8 cellular contexts compared by ENCODE assay signal in the genomic region with DNA sequence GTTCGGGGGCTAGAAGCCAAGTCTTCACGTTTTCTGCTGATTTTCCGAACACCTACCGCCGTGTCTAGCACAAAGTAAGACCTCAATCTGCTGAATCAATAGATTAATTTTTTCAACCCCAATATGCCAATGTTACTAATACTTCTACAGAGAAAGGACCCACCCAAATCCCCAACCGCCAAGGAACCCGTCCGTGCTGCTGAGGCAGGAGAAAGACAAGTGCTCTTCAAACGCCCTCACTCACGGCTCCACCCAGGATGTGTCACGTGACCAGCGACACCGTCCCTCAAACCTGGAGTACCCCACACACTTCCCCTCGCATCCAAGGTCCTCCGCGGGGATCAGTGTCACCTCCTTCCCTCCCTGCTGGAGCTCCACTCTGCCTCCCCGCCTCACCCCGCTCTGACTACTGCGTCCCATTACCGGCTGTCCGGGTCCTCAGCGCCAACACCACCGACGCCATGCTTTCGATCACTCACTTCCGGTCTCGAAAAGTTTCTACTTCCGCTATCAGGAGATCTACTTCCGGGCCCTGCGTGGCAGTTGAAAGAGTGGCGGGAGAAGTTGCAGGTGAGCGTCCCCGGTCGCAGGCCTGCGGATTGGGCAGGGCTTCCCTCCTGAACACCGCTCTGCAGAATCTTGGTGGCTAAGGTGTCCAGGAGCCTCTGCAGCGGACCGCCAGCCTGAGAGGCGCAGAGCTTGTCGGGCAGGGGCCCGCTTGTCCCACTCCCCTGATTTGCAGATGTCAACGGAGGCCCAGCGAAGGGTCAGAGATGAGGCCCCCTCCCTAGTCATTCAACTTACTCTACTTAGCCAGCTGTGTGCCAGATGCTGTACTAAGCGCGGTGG. TPM values are rescaled to one million over a fixed set of nuclear protein-coding genes. Genes with fewer than 3 reads are reported as not detected.
A peak's percentile ranks its signal among the peaks of the same experiment; 100 is the strongest.
DNase-seq lines count a peak whose midpoint lies in the region; ATAC-seq and TF ChIP-seq lines count a peak whose summit lies in the region.

Gene EME1, plus strand, starts transcription at position 522 of the 849 bp plus-strand sequence. CDS start 1,980 bp downstream, outside the sequence.
Gene MRPL27, minus strand, starts transcription at position 477 of the 849 bp plus-strand sequence. Its CDS starts 14 bp downstream, at position 463.

- peak within 1 kb of the TSS; percentile 59 for H2AFZ ChIP-seq in SU-DHL-6 (ENCODE audit: low read depth, low read length, severe bottlenecking)

- no peaks in the 10 kb centered on the region for H3K9me3 Mint-ChIP-seq in activated naive CD8-positive, alpha-beta T cell treated with anti-CD3 and anti-CD28 coated beads, Interleukin-2, amount 10 ng/mL, durations not matched to agents 7 days and 5 days
- H3K9me3 Mint-ChIP-seq in type B pancreatic cell = no peaks in the 10 kb centered on the region

- CTCF ChIA-PET in GM10248 (lab: Yijun Ruan, JAX) = interaction anchor here (0.9 to 8.1 kb wide), 6 partner anchors 12 to 211 kb away, joined by 3 to 66 read pairs (median 4); partner anchors contain the start of gene LRRC59

- no peaks in the 10 kb centered on the region for H3K9me2 ChIP-seq in SU-DHL-6 (replicated peaks; ENCODE audit: insufficient read depth, low read length)

- ATAC-seq in HG02610 (IDR thresholded peaks at IDR 0.05; ENCODE audit: unreplicated experiment) = peak; percentile 86
- peak; percentile 88 for ATAC-seq in activated naive CD8-positive, alpha-beta T cell treated with anti-CD3 and anti-CD28 coated beads, Interleukin-2, amount 10 ng/mL, durations not matched to agents 7 days and 5 days (ENCODE audit: low read depth)

- intact Hi-C loops in cardiac septum (cut with DNase I) = no loop called here

- H3K4me1 Mint-ChIP-seq in activated naive CD8-positive, alpha-beta T cell treated with anti-CD3 and anti-CD28 coated beads, Interleukin-2, amount 10 ng/mL, durations not matched to agents 7 days and 5 days = peaks cover 21% of the 10 kb centered on the region
- H3K4me1 Mint-ChIP-seq in type B pancreatic cell (ENCODE audit: unreplicated experiment) = peaks cover 29% of the 10 kb centered on the region

- peak within 1 kb of the TSS; percentile 76 for H3K27ac ChIP-seq in SU-DHL-6 (ENCODE audit: low read depth, low read length)

- peaks cover 35% of the 10 kb centered on the region for H3K79me2 ChIP-seq in SU-DHL-6 (ENCODE audit: insufficient read depth, low read length)

- no peak for TF ChIP-seq CTCF in GM10248 (IDR thresholded peaks at IDR 0.05; ENCODE audit: control extremely low read depth, extremely low read depth, low read depth, missing control alignments)
- TF ChIP-seq CTCF in SU-DHL-6 (IDR thresholded peaks at IDR 0.05; ENCODE audit: insufficient read depth, low read length, poor library complexity, severe bottlenecking) = no peak
- TF ChIP-seq CTCF in type B pancreatic cell (conservative IDR thresholded peaks at IDR 0.05) = no peak

- H4K20me1 ChIP-seq in SU-DHL-6 (ENCODE audit: low read depth, low read length) = no peaks in the 10 kb centered on the region

- H3K27ac Mint-ChIP-seq in activated naive CD8-positive, alpha-beta T cell treated with anti-CD3 and anti-CD28 coated beads, Interleukin-2, amount 10 ng/mL, durations not matched to agents 7 days and 5 days = peak within 1 kb of the TSS; percentile 100
- H3K27ac Mint-ChIP-seq in type B pancreatic cell = peak within 1 kb of the TSS; percentile 99

- POLR2A ChIA-PET in GM10248 (lab: Yijun Ruan, JAX) = no interaction called here
- POLR2A ChIA-PET in activated naive CD8-positive, alpha-beta T cell treated with anti-CD3 and anti-CD28 coated beads, Interleukin-2, amount 10 ng/mL, durations not matched to agents 7 days and 5 days (lab: Charles Lee) = interaction anchor here (0.6 to 4.7 kb wide), 7 partner anchors 8 to 53 kb away, joined by 4 to 39 read pairs (median 8); partner anchors contain the start of genes ACSF2, LRRC59 and XYLT2

- H3K4me3 ChIP-seq in SU-DHL-6 (ENCODE audit: insufficient read depth, low read length, poor library complexity, severe bottlenecking) = peak within 1 kb of the TSS; percentile 64

- H3K36me3 Mint-ChIP-seq in activated naive CD8-positive, alpha-beta T cell treated with anti-CD3 and anti-CD28 coated beads, Interleukin-2, amount 10 ng/mL, durations not matched to agents 7 days and 5 days = peaks cover 12% of the 10 kb centered on the region
- peaks cover 11% of the 10 kb centered on the region for H3K36me3 Mint-ChIP-seq in type B pancreatic cell

- peaks cover 13% of the 10 kb centered on the region; the same call in 1 of the 2 replicates for H3F3A ChIP-seq in SU-DHL-6 (ENCODE audit: insufficient read depth)

- H3K4me3 Mint-ChIP-seq in activated naive CD8-positive, alpha-beta T cell treated with anti-CD3 and anti-CD28 coated beads, Interleukin-2, amount 10 ng/mL, durations not matched to agents 7 days and 5 days = peak within 1 kb of the TSS; percentile 98
- H3K4me3 Mint-ChIP-seq in type B pancreatic cell = peak within 1 kb of the TSS; percentile 100

- H3K27me3 Mint-ChIP-seq in activated naive CD8-positive, alpha-beta T cell treated with anti-CD3 and anti-CD28 coated beads, Interleukin-2, amount 10 ng/mL, durations not matched to agents 7 days and 5 days = no peaks in the 10 kb centered on the region
- no peaks in the 10 kb centered on the region for H3K27me3 Mint-ChIP-seq in type B pancreatic cell

- no peaks in the 10 kb centered on the region for H3K9me3 ChIP-seq in SU-DHL-6 (ENCODE audit: insufficient read depth, low read length)

- H3K9ac ChIP-seq in SU-DHL-6 (ENCODE audit: low read length) = peak within 1 kb of the TSS; percentile 78

- H3K4me2 ChIP-seq in SU-DHL-6 (ENCODE audit: low read depth, low read length, poor library complexity, severe bottlenecking) = peak within 1 kb of the TSS; percentile 76

- peak; percentile 92 for DNase-seq in GM10248 (ENCODE audit: extremely low spot score)
- peak; percentile 87 for DNase-seq in NCI-H1105 treated with DMSO at 0.1 percent for 48 hours (lab: John Stamatoyannopoulos, UW)
- DNase-seq in activated naive CD8-positive, alpha-beta T cell treated with anti-CD3 and anti-CD28 coated beads, Interleukin-2, amount 10 ng/mL, durations not matched to agents 7 days and 5 days = peak; percentile 88
- DNase-seq in cardiac septum (ENCODE audit: low spot score) = peak; percentile 93
- DNase-seq in pons (ENCODE audit: low spot score) = peak; percentile 90
- DNase-seq in type B pancreatic cell (ENCODE audit: extremely low spot score, unreplicated experiment) = peak; percentile 85

- H3K36me3 ChIP-seq in SU-DHL-6 (ENCODE audit: low read length) = peaks cover 16% of the 10 kb centered on the region

- no peaks in the 10 kb centered on the region for H3K27me3 ChIP-seq in SU-DHL-6 (ENCODE audit: low read length)

RNA-seq across cellular contexts. Expression of gene EME1, which starts in this region (rescaled TPM):
- total RNA-seq in activated naive CD8-positive, alpha-beta T cell treated with anti-CD3 and anti-CD28 coated beads, Interleukin-2, amount 10 ng/mL, durations not matched to agents 7 days and 5 days = 10 to 100 TPM; 27.3 to 28.8 TPM
- total RNA-seq in cardiac septum = 0.35 TPM
- 6.2 and 18.7 TPM in 2 replicates for total RNA-seq in type B pancreatic cell (ENCODE audit: low replicate concordance)

RNA-seq across cellular contexts. Expression of gene MRPL27, which starts in this region (rescaled TPM):
- 10 to 100 TPM; 49.6 to 51.0 TPM for total RNA-seq in activated naive CD8-positive, alpha-beta T cell treated with anti-CD3 and anti-CD28 coated beads, Interleukin-2, amount 10 ng/mL, durations not matched to agents 7 days and 5 days
- total RNA-seq in cardiac septum (61.4 TPM), type B pancreatic cell (ENCODE audit: low replicate concordance) (66.6 and 76.9 TPM in 2 replicates)

Comparison
In these comparisons a context has a peak if more than half of its experiments do, and no peak if none do; other contexts are left out.
1. Peak in every context shown above with its lines: DNase-seq, ATAC-seq, H3K4me3 ChIP-seq and H3K27ac ChIP-seq.